In the genomic region with DNA sequence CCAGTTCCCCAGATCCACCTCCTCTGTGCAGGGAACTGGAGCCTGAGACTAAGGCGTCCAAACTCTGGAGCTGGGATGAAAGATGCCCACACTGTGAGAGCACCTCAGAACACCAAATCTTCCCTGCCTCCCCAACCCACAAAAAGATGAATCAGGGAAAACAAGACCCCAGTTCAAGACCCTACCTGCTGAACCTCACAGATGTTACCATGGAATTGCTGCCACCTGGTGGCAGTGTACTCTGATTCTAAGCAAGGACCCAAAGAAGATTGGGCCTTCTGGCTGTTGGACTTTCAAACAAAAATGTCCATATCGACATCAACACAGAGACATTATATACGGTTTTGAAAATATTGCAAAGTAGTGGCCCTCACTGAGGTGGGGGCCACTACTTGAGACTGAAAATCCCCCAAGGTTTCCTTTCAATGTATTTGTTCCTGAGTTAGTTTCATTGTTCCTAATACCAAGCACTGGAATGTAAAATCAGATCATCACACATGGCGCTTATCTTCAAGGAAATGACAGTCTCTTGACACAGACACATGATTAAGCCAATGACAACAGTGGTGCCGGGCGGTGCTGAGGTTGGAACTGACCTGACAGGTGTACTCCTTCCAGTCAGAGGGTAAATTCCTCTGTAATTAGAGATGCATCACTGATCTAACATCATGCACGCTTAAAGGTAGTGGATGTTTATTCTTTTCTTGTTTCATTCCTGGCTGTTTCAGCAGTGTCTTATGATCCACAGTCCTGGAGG, we compare ENCODE assay signal across 1 cellular context.
TF ChIP-seq lines count a peak whose summit lies in the region.

No MANE protein-coding gene starts in this region.

TF ChIP-seq in SK-N-SH treated with all-trans-retinoic acid at 6 μM for 48 hours, 23 proteins besides CTCF, POLR2A, EP300 and RAD21 (continued from another document):
- TF ChIP-seq, protein P1, sequence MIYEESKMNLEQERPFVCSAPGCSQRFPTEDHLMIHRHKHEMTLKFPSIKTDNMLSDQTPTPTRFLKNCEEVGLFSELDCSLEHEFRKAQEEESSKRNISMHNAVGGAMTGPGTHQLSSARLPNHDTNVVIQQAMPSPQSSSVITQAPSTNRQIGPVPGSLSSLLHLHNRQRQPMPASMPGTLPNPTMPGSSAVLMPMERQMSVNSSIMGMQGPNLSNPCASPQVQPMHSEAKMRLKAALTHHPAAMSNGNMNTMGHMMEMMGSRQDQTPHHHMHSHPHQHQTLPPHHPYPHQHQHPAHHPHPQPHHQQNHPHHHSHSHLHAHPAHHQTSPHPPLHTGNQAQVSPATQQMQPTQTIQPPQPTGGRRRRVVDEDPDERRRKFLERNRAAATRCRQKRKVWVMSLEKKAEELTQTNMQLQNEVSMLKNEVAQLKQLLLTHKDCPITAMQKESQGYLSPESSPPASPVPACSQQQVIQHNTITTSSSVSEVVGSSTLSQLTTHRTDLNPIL (CRISPR knock-in tag; IDR thresholded peaks at IDR 0.05; ENCODE audit: low read depth): no peak
- TF ChIP-seq SNAI2 (CRISPR knock-in tag; IDR thresholded peaks at IDR 0.05): no peak
